In the genomic region with DNA sequence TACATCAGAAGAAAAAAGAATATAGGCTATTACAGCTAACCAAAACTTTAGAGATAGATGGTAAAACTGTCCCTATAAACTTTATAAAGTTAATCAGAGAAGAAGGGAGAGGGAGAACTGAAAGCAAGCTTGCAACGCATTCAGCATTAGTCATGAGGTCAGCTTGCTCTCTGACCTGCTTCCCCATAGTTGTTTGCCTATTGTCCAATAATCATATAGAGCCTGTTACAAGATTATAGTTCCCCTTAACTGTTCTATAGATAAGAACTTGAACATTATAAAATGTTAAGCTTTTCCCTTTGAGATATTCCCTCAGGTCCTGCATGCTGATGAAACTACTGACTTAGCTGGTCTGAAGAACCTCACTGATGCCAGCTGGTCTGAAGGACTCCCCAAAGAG, we compare ENCODE assay signal across 14 cellular contexts.
DNase-seq lines count a peak whose midpoint lies in the region; TF ChIP-seq lines count a peak whose summit lies in the region.
"Had no signal": no experiment of that assay in that cellular context is flagged by ENCODE, and none has a peak within 500 bp of the region (broad histone marks: within the 10 kb centered on the region; RNA-seq: fewer than 3 reads in every experiment).

No MANE protein-coding gene starts in this region.

- peak; percentile 11 for DNase-seq in EH (ENCODE audit: low read depth)
- peak; percentile 72 for DNase-seq in NOMO-1 treated with dmso at 0.1 percent for 144 hours (lab: John Stamatoyannopoulos, UW; ENCODE audit: unreplicated experiment)
- DNase-seq in retinal pigment epithelial cell (ENCODE audit: low read depth) = peak; percentile 27
- no peak for DNase-seq in pons (ENCODE audit: low spot score)
- DNase-seq in stimulated activated CD4-positive, alpha-beta T cell treated with anti-CD3 and anti-CD28 coated beads, Interleukin-2, amount 100 ng/mL, for 24 hours = no peak
- DNase-seq in OCI-M2 (lab: John Stamatoyannopoulos, UW; ENCODE audit: unreplicated experiment) = no peak
- DNase-seq: activated naive CD8-positive, alpha-beta T cell treated with anti-CD3 and anti-CD28 coated beads, Interleukin-2, amount 50 U/mL, for 24 hours; NCI-H510A; SK-N-SH had no signal

- peak overlapping the region; percentile 81 for H3K27ac Mint-ChIP-seq in dendritic cell treated with granulocyte-macrophage colony-stimulating factor and Interleukin-4, amounts not matched to agents 40 ng/mL and 50 ng/mL, for 4 days
- H3K27ac Mint-ChIP-seq: activated naive CD8-positive, alpha-beta T cell treated with anti-CD3 and anti-CD28 coated beads, Interleukin-2, amount 50 U/mL, for 24 hours; activated T-helper 17 cell treated with anti-CD3 and anti-CD28 coated beads, Interleukin-2, amount 50 U/mL, for 72 hours; B cell; memory B cell had no signal

- intact Hi-C loops in dendritic cell treated with granulocyte-macrophage colony-stimulating factor and Interleukin-4, amounts not matched to agents 40 ng/mL and 50 ng/mL, for 4 days (cut with micrococcal nuclease) = no loop called here

- peak overlapping the region; percentile 4 for H3K4me3 Mint-ChIP-seq in dendritic cell treated with granulocyte-macrophage colony-stimulating factor and Interleukin-4, amounts not matched to agents 40 ng/mL and 50 ng/mL, for 4 days
- H3K4me3 Mint-ChIP-seq: activated naive CD8-positive, alpha-beta T cell treated with anti-CD3 and anti-CD28 coated beads, Interleukin-2, amount 50 U/mL, for 24 hours; activated T-helper 17 cell treated with anti-CD3 and anti-CD28 coated beads, Interleukin-2, amount 50 U/mL, for 72 hours; B cell; central memory CD8-positive, alpha-beta T cell; memory B cell had no signal

- peaks cover under 1% of the 10 kb centered on the region for H3K27me3 Mint-ChIP-seq in dendritic cell treated with granulocyte-macrophage colony-stimulating factor and Interleukin-4, amounts not matched to agents 40 ng/mL and 50 ng/mL, for 4 days
- H3K27me3 Mint-ChIP-seq: activated naive CD8-positive, alpha-beta T cell treated with anti-CD3 and anti-CD28 coated beads, Interleukin-2, amount 50 U/mL, for 24 hours; B cell; central memory CD8-positive, alpha-beta T cell had no signal

- TF ChIP-seq CTCF in retinal pigment epithelial cell (conservative IDR thresholded peaks at IDR 0.05; ENCODE audit: low read depth, low read length) = no peak

- H3K36me3 Mint-ChIP-seq in dendritic cell treated with granulocyte-macrophage colony-stimulating factor and Interleukin-4, amounts not matched to agents 40 ng/mL and 50 ng/mL, for 4 days (ENCODE audit: low read depth) = no peaks in the 10 kb centered on the region
- H3K36me3 Mint-ChIP-seq: memory B cell had no signal

- peaks cover 45% of the 10 kb centered on the region for H3K4me1 Mint-ChIP-seq in dendritic cell treated with granulocyte-macrophage colony-stimulating factor and Interleukin-4, amounts not matched to agents 40 ng/mL and 50 ng/mL, for 4 days (ENCODE audit: low read depth)
- H3K4me1 Mint-ChIP-seq: activated naive CD8-positive, alpha-beta T cell treated with anti-CD3 and anti-CD28 coated beads, Interleukin-2, amount 50 U/mL, for 24 hours; activated T-helper 17 cell treated with anti-CD3 and anti-CD28 coated beads, Interleukin-2, amount 50 U/mL, for 72 hours; B cell; central memory CD8-positive, alpha-beta T cell; memory B cell had no signal

- peaks cover 4% of the 10 kb centered on the region for H3K9me3 Mint-ChIP-seq in dendritic cell treated with granulocyte-macrophage colony-stimulating factor and Interleukin-4, amounts not matched to agents 40 ng/mL and 50 ng/mL, for 4 days

- no peak overlapping the region for H3K4me3 ChIP-seq in retinal pigment epithelial cell (ENCODE audit: low read length)

Comparison
In these comparisons a context has a peak if more than half of its experiments do, and no peak if none do; other contexts are left out.
1. DNase-seq: peak in EH (single experiment), NOMO-1 treated with dmso at 0.1 percent for 144 hours (single experiment) and retinal pigment epithelial cell (single experiment); none in pons (single experiment), stimulated activated CD4-positive, alpha-beta T cell treated with anti-CD3 and anti-CD28 coated beads, Interleukin-2, amount 100 ng/mL, for 24 hours (0 of 2) and OCI-M2 (single experiment).